ENCODE assay signal across 21 cellular contexts in the genomic region with DNA sequence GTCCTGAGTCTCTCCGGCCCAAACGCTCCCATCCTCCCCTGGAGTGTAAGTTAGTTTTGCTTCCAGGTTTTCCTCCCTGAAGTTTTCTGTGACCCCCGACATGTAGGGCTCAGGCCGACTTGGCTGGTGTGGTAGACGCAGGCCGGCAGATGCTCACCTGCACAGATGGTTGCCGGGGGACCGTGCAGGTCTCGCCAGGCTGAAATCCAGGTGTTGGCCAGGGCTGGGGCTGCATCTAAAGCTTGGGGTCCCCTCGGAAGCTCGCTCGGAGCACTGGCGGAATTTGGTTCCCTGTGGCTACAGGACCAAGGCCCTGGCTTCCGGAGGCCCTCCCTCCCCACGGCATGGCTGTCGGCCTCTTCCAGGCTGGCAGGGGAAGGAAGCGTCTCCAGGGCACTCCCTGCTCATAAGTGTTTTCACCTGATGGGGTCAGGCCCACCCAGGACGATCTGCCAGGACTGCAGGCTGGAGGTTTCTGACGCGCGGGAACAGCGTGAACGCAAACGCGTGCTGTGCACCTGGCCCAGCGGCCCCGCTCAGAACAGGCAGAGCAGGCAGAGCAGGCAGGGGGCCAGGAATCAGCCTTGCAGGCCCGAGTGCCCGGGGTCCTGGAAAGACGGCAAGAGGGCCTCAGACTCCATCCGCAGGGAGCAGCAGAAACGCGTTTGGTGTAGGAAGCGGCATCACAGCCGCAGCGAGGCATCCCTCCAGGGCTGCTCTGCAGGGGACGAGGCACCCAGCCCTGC.
DNase-seq lines count a peak whose midpoint lies in the region; ATAC-seq and TF ChIP-seq lines count a peak whose summit lies in the region.
"Had no signal": no experiment of that assay in that cellular context is flagged by ENCODE, and none has a peak within 500 bp of the region (broad histone marks: within the 10 kb centered on the region; RNA-seq: fewer than 3 reads in every experiment).

No MANE protein-coding gene starts in this region.

- TF ChIP-seq CTCF in endodermal cell (conservative IDR thresholded peaks at IDR 0.05): no peak
- no peak for TF ChIP-seq CTCF in osteocyte (IDR thresholded peaks at IDR 0.05)
- TF ChIP-seq CTCF in endothelial cell (IDR thresholded peaks at IDR 0.05; ENCODE audit: unreplicated experiment): no peak

- H3K4me3 Mint-ChIP-seq in endodermal cell: no peak overlapping the region
- no peak overlapping the region for H3K4me3 Mint-ChIP-seq in osteocyte (ENCODE audit: unreplicated experiment)
- no peak overlapping the region for H3K4me3 Mint-ChIP-seq in endothelial cell (ENCODE audit: unreplicated experiment)

- H3K4me1 ChIP-seq in endodermal cell (ENCODE audit: control insufficient read depth, insufficient read depth, low read length) (no peaks in the 10 kb centered on the region), aorta (ENCODE audit: control insufficient read depth in 1 of 2, insufficient read depth in 2 of 2, low read length in 2 of 2) (no peaks in the 10 kb centered on the region)
- H3K4me1 ChIP-seq: body of pancreas had no signal

- no peaks in the 10 kb centered on the region for H3K27me3 ChIP-seq in endodermal cell (ENCODE audit: control insufficient read depth, insufficient read depth, low read length, poor library complexity, severe bottlenecking)
- H3K27me3 ChIP-seq in aorta (ENCODE audit: control insufficient read depth in 1 of 2, insufficient read depth in 2 of 2, low read length in 1 of 2): no peaks in the 10 kb centered on the region
- H3K27me3 ChIP-seq: body of pancreas had no signal

- H3K27me3 Mint-ChIP-seq in endodermal cell (ENCODE audit: insufficient read depth): no peaks in the 10 kb centered on the region
- no peaks in the 10 kb centered on the region for H3K27me3 Mint-ChIP-seq in osteocyte (ENCODE audit: unreplicated experiment)
- peaks cover 3% of the 10 kb centered on the region for H3K27me3 Mint-ChIP-seq in endothelial cell (ENCODE audit: unreplicated experiment)

- H3K4me3 ChIP-seq in endodermal cell (ENCODE audit: low read length): no peak overlapping the region
- H3K4me3 ChIP-seq in aorta (ENCODE audit: low read length in 2 of 2): no peak overlapping the region
- H3K4me3 ChIP-seq: body of pancreas, GM23248, thoracic aorta had no signal

- no peak overlapping the region for H3K9ac ChIP-seq in endodermal cell (ENCODE audit: extremely low read depth, low read length, poor library complexity, severe bottlenecking)
- H3K9ac ChIP-seq: GM23248 had no signal

- WGBS in endodermal cell (ENCODE audit: insufficient coverage in 1 of 2, insufficient read length in 1 of 2), 2 experiments: 85 to 93% methylated on average over 22 to 37 of the region's 37 CpGs
- 77 to 78% methylated on average over 37 of the region's 37 CpGs for WGBS in aorta, 2 donors

- ATAC-seq in Right ventricle myocardium superior (ENCODE audit: poor library complexity): no peak
- ATAC-seq in Right ventricle myocardium inferior: no peak
- ATAC-seq in aorta (ENCODE audit: low FRiP score): no peak
- ATAC-seq: body of pancreas had no signal

- no peak overlapping the region for H3K27ac ChIP-seq in endodermal cell (ENCODE audit: low read depth, low read length)
- no peak overlapping the region for H3K27ac ChIP-seq in aorta (ENCODE audit: low read depth in 1 of 2, low read length in 2 of 2)
- H3K27ac ChIP-seq: body of pancreas, GM23248, thoracic aorta had no signal

- H3K36me3 Mint-ChIP-seq in endodermal cell (ENCODE audit: low read depth): no peaks in the 10 kb centered on the region
- no peaks in the 10 kb centered on the region for H3K36me3 Mint-ChIP-seq in osteocyte (ENCODE audit: unreplicated experiment)
- H3K36me3 Mint-ChIP-seq in endothelial cell (ENCODE audit: low read depth, unreplicated experiment): no peaks in the 10 kb centered on the region

- intact Hi-C loops in Right ventricle myocardium superior (cut with DNase I) (no loop called here), Right ventricle myocardium inferior (cut with DNase I) (no loop called here), aorta (cut with DNase I) (no loop called here)

- H3K27ac Mint-ChIP-seq in endodermal cell: no peak overlapping the region
- no peak overlapping the region for H3K27ac Mint-ChIP-seq in osteocyte (ENCODE audit: unreplicated experiment)
- no peak overlapping the region for H3K27ac Mint-ChIP-seq in endothelial cell (ENCODE audit: unreplicated experiment)

- H3K9me3 Mint-ChIP-seq in endodermal cell: no peaks in the 10 kb centered on the region
- H3K9me3 Mint-ChIP-seq in osteocyte (ENCODE audit: unreplicated experiment): no peaks in the 10 kb centered on the region
- no peaks in the 10 kb centered on the region for H3K9me3 Mint-ChIP-seq in endothelial cell (ENCODE audit: unreplicated experiment)

- H3K9me3 ChIP-seq in endodermal cell (ENCODE audit: control insufficient read depth, low read length) (no peaks in the 10 kb centered on the region), aorta (ENCODE audit: control insufficient read depth, low read length) (no peaks in the 10 kb centered on the region)
- H3K9me3 ChIP-seq: body of pancreas, thoracic aorta had no signal

- H3K4me1 Mint-ChIP-seq in endodermal cell (no peaks in the 10 kb centered on the region), osteocyte (ENCODE audit: unreplicated experiment) (no peaks in the 10 kb centered on the region), endothelial cell (ENCODE audit: unreplicated experiment) (no peaks in the 10 kb centered on the region)

- DNase-seq in Right ventricle myocardium superior (peak; percentile 13), Right ventricle myocardium inferior (ENCODE audit: missing footprints) (no peak), endodermal cell (peak; percentile 34), osteocyte (ENCODE audit: extremely low spot score, unreplicated experiment) (peak; percentile 84), aorta (peak; percentile 33 to 57), NCI-H446 treated with DMSO at 0.1 percent for 48 hours (lab: John Stamatoyannopoulos, UW) (no peak), endothelial cell (ENCODE audit: low spot score) (no peak)
- DNase-seq: activated CD4-positive, alpha-beta T cell treated with anti-CD3 and anti-CD28 coated beads, Interleukin-2, amount 50 U/mL, for 4 hours; cerebellar nuclear complex; effector CD4-positive, alpha-beta T cell; glutamatergic neuron; GM23248; NCI-H1694; NCI-H2171 treated with DMSO at 0.1 percent for 48 hours; NCI-H524; SHP77; stimulated activated CD4-positive, alpha-beta T cell treated with anti-CD3 and anti-CD28 coated beads, Interleukin-15, amount 100 ng/mL, for 24 hours; stimulated activated naive CD4-positive, alpha-beta T cell; T1000 had no signal

- no peaks in the 10 kb centered on the region for H3K36me3 ChIP-seq in endodermal cell (ENCODE audit: control insufficient read depth, insufficient read depth, low read length)
- H3K36me3 ChIP-seq in aorta (ENCODE audit: control insufficient read depth in 1 of 2, insufficient read depth in 2 of 2, low read length in 1 of 2): no peaks in the 10 kb centered on the region
- H3K36me3 ChIP-seq: thoracic aorta had no signal

Comparison
In these comparisons a context has a peak if more than half of its experiments do, and no peak if none do; other contexts are left out.
1. DNase-seq: peak in Right ventricle myocardium superior (single experiment), endodermal cell (single experiment), osteocyte (single experiment) and aorta (2 of 2); none in Right ventricle myocardium inferior (single experiment), NCI-H446 treated with DMSO at 0.1 percent for 48 hours (single experiment) and endothelial cell (single experiment).